ENCODE assay signal across 1 cellular context in the genomic region with DNA sequence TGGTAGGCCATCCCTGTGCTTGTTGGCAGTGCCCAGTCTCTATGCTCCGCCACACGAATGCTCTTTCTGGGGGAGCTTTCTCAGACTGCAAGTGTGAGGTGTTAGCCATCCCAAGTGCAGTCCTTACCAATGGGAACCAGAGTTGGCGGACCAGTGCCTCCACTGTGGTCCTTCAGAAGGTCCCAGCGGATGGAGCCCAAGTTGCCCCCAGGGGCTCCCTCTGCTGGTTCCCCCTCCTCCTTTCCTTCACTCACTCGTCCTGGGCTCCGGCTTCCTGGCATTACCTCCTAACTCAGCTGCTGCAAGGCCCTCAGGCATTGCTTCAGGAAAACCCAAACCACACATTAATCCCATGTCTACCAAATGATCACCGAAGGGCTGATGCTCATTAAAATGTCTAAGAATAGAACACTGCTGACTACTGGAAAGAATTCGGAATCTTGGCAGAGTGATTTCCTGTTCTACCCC.
TF ChIP-seq lines count a peak whose summit lies in the region.

No MANE protein-coding gene starts in this region.

TF ChIP-seq in IMR-90, 13 proteins besides CTCF, POLR2A, EP300 and RAD21 (continued from another document):
- no peak for TF ChIP-seq FOS (IDR thresholded peaks at IDR 0.05; ENCODE audit: low read depth, low read length)
